Comparison of ENCODE assay signal across 1 cellular context in genomic region chr1:201346337-201346939, GRCh38.
TF ChIP-seq lines count a peak whose summit lies in the region.

No MANE protein-coding gene starts in this region.

TF ChIP-seq in WTC11, 78 proteins besides CTCF, POLR2A, EP300 and RAD21 (continued from another document):
- TF ChIP-seq ZNF532 (CRISPR knock-in tag; IDR thresholded peaks at IDR 0.05; ENCODE audit: borderline replicate concordance) (no peak), CREM (CRISPR knock-in tag; IDR thresholded peaks at IDR 0.05) (no peak), E2F4 (CRISPR knock-in tag; IDR thresholded peaks at IDR 0.05; ENCODE audit: borderline replicate concordance, low read depth) (no peak), USF1 (CRISPR knock-in tag; IDR thresholded peaks at IDR 0.05) (no peak), NR2C2 (CRISPR knock-in tag; IDR thresholded peaks at IDR 0.05) (no peak), E2F5 (CRISPR knock-in tag; IDR thresholded peaks at IDR 0.05) (no peak), NR3C1 (CRISPR knock-in tag; conservative IDR thresholded peaks at IDR 0.05; ENCODE audit: low read depth) (no peak), SMAD4 (CRISPR knock-in tag; IDR thresholded peaks at IDR 0.05) (no peak), HMGXB4 (CRISPR knock-in tag; IDR thresholded peaks at IDR 0.05) (no peak), ZNF423 (CRISPR knock-in tag; IDR thresholded peaks at IDR 0.05) (no peak), ETV6 (CRISPR knock-in tag; IDR thresholded peaks at IDR 0.05) (no peak), ZNF121 (CRISPR knock-in tag; IDR thresholded peaks at IDR 0.05) (no peak)
TF ChIP-seq in WTC11: peak in this region for 0.
